Comparison of ENCODE assay signal across 8 cellular contexts in genomic region chr6:35327349-35328027, GRCh38. TPM values are rescaled to one million over a fixed set of nuclear protein-coding genes. Genes with fewer than 3 reads are reported as not detected.
DNase-seq lines count a peak whose midpoint lies in the region; ATAC-seq lines count a peak whose summit lies in the region.

No MANE protein-coding gene starts in this region.

- H3K27ac Mint-ChIP-seq in stimulated activated effector memory CD8-positive, alpha-beta T cell treated with anti-CD3 and anti-CD28 coated beads, Interleukin-12 subunit alpha, Interleukin-12 subunit beta, amount 100 ng/mL, for 72 hours = peak overlapping the region; percentile 92

- no peaks in the 10 kb centered on the region for H3K36me3 ChIP-seq in HAP-1 (replicated peaks)

- H3K4me1 ChIP-seq in HAP-1 = no peaks in the 10 kb centered on the region

- peaks cover 44% of the 10 kb centered on the region for H3K36me3 Mint-ChIP-seq in stimulated activated effector memory CD8-positive, alpha-beta T cell treated with anti-CD3 and anti-CD28 coated beads, Interleukin-12 subunit alpha, Interleukin-12 subunit beta, amount 100 ng/mL, for 72 hours

- H3K4me3 ChIP-seq in HAP-1 = no peak overlapping the region

- H3K9me3 Mint-ChIP-seq in stimulated activated effector memory CD8-positive, alpha-beta T cell treated with anti-CD3 and anti-CD28 coated beads, Interleukin-12 subunit alpha, Interleukin-12 subunit beta, amount 100 ng/mL, for 72 hours = no peaks in the 10 kb centered on the region

- no peaks in the 10 kb centered on the region for H3K27me3 ChIP-seq in HAP-1 (ENCODE audit: low read depth)

- ATAC-seq in stimulated activated effector memory CD8-positive, alpha-beta T cell treated with anti-CD3 and anti-CD28 coated beads, Interleukin-12 subunit alpha, Interleukin-12 subunit beta, amount 100 ng/mL, for 72 hours = peak; percentile 94
- ATAC-seq in GM21528 (IDR thresholded peaks at IDR 0.05; ENCODE audit: low FRiP score, unreplicated experiment) = no peak

- H3K4me3 Mint-ChIP-seq in stimulated activated effector memory CD8-positive, alpha-beta T cell treated with anti-CD3 and anti-CD28 coated beads, Interleukin-12 subunit alpha, Interleukin-12 subunit beta, amount 100 ng/mL, for 72 hours = no peak overlapping the region

- no peaks in the 10 kb centered on the region for H3K9me3 ChIP-seq in HAP-1

- DNase-seq in COR-L47 (lab: John Stamatoyannopoulos, UW) (peak; percentile 57), HAP-1 (ENCODE audit: low spot score in 2 of 2) (peak; percentile 53 to 70), NCI-H510A (lab: John Stamatoyannopoulos, UW) (peak; percentile 27), mucosa of gallbladder (ENCODE audit: low spot score) (peak; percentile 63)
- DNase-seq in activated CD4-positive, alpha-beta T cell treated with anti-CD3 and anti-CD28 coated beads, Interleukin-2, amount 50 U/mL, for 48 hours = peak; percentile 73 to 82
- DNase-seq in effector CD4-positive, alpha-beta T cell = peak; percentile 72
- DNase-seq in stimulated activated effector memory CD8-positive, alpha-beta T cell treated with anti-CD3 and anti-CD28 coated beads, Interleukin-12 subunit alpha, Interleukin-12 subunit beta, amount 100 ng/mL, for 72 hours (ENCODE audit: low spot score in 2 of 2) = peak; percentile 59 to 80

- in situ Hi-C loops in HAP-1 (cut with MboI; ENCODE audit: low sequenced_read_pairs) = no loop called here

- peaks cover 17% of the 10 kb centered on the region for H3K4me1 Mint-ChIP-seq in stimulated activated effector memory CD8-positive, alpha-beta T cell treated with anti-CD3 and anti-CD28 coated beads, Interleukin-12 subunit alpha, Interleukin-12 subunit beta, amount 100 ng/mL, for 72 hours

RNA-seq across cellular contexts. Expression of gene PPARD, which starts 14.9 kb away (rescaled TPM):
- 27.9 TPM for total RNA-seq in mucosa of gallbladder

RNA-seq across cellular contexts. Expression of gene DEF6, which starts 29.9 kb away (rescaled TPM):
- 19.5 TPM for total RNA-seq in mucosa of gallbladder

Comparison
In these comparisons a context has a peak if more than half of its experiments do, and no peak if none do; other contexts are left out.
1. DNase-seq: peak in every context shown above with its lines; median percentile 78 in activated CD4-positive, alpha-beta T cell treated with anti-CD3 and anti-CD28 coated beads, Interleukin-2, amount 50 U/mL, for 48 hours; 72 in effector CD4-positive, alpha-beta T cell; 70 in stimulated activated effector memory CD8-positive, alpha-beta T cell treated with anti-CD3 and anti-CD28 coated beads, Interleukin-12 subunit alpha, Interleukin-12 subunit beta, amount 100 ng/mL, for 72 hours; 63 in mucosa of gallbladder; 62 in HAP-1; 57 in COR-L47; 27 in NCI-H510A.